10 cellular contexts compared by ENCODE assay signal in genomic region chr6:69680302-69680701, GRCh38.
"Had no signal": no experiment of that assay in that cellular context is flagged by ENCODE, and none has a peak within 500 bp of the region (broad histone marks: within the 10 kb centered on the region; RNA-seq: fewer than 3 reads in every experiment).

No MANE protein-coding gene starts in this region.

- ATAC-seq: GM23338, HepG2 had no signal

- H3K4me2 ChIP-seq: GM23338, KMS-11 had no signal

- H2AFZ ChIP-seq: GM23338 had no signal

- FAIRE-seq: H1, H54, HepG2 had no signal

- H3K9ac ChIP-seq: KMS-11 had no signal

- H3K4me3 ChIP-seq: GM23338 had no signal

- H3K27ac ChIP-seq: HL-60, KMS-11 had no signal

- DNase-seq: H9, HCEC 1CT, Karpas-422, KBM-7 had no signal
